ENCODE assay signal across 1 cellular context in the genomic region with DNA sequence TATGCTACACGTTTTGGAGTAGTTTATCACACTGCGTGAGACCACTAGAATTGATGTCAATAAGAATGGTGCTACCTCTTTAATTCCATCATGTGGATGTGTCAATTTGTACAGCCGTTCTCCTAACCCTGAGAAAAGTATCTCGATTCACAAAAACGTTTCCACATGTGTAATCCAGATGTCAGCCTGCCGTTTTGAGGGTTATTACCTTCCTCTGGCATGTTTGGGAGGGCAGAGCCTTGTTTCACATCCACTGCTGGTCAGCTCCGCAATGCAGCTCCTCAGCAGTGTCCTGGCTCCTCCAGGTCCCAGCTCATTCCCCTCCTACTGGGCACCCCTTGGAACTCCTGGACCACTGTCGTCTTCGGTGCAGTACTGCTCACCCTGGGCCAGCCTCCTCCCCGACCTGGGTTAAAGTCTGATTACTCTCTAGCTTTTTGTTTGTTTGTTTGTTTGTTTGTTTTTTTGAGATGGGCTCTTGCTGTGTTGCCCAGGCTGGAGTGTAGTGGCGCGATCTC.
TF ChIP-seq lines count a peak whose summit lies in the region.

No MANE protein-coding gene starts in this region.

TF ChIP-seq in HepG2, 621 proteins besides CTCF, POLR2A, EP300 and RAD21:
- TF ChIP-seq PRPF4 (IDR thresholded peaks at IDR 0.05; ENCODE audit: low read depth, low read length, poor library complexity, severe bottlenecking) = no peak
- TF ChIP-seq HES4 (CRISPR knock-in tag; IDR thresholded peaks at IDR 0.05; ENCODE audit: borderline replicate concordance) = no peak
- TF ChIP-seq MYC (CRISPR knock-in tag; IDR thresholded peaks at IDR 0.05; ENCODE audit: borderline replicate concordance) = no peak
TF ChIP-seq in HepG2: peak in this region for 0.
